ENCODE assay signal across 8 cellular contexts in the genomic region with DNA sequence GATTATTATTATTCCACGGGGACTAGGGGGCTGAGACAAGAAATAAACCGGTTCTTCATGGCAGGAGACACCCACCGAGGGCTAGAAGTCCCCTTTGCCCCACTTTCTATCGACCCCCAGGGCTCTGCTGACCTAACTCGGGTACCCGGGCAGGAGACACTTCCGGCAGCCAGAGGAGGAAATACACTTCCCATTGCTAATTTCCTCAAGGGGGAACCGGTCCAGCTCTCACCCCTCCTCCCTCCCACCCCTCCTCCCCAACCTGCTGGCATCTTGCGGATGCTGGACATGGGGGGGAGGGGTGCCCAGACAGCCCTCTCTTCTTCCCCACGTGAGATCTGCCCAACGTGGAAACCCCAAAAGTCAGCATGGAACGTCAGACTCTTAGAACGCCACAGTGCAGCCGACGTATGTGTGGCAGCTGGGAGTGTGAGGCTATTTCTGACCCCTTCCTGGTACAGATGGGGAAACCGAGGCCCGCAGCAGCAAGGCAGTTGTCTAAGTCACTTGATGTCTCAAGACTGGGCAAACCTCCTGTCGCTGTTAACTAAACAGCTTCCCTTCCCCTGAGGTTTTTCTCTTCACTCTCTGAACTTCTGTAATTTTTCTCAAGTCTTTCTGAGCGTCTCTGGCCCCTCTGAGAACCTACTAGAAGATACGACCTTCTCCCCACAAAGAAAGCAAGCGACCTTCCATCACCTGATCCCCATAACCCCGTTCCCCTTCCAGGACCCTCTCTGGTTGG. TPM values are rescaled to one million over a fixed set of nuclear protein-coding genes. Genes with fewer than 3 reads are reported as not detected.
DNase-seq lines count a peak whose midpoint lies in the region; ATAC-seq, FAIRE-seq and TF ChIP-seq lines count a peak whose summit lies in the region.
"Had no signal": no experiment of that assay in that cellular context is flagged by ENCODE, and none has a peak within 500 bp of the region (broad histone marks: within the 10 kb centered on the region; RNA-seq: fewer than 3 reads in every experiment).

No MANE protein-coding gene starts in this region.

- intact Hi-C loops in endothelial cell of umbilical vein (cut with micrococcal nuclease) = loop anchor here (1.0 kb wide), 1 partner anchor 14 kb away; a partner anchor contains a TSS

- H2AFZ ChIP-seq in endothelial cell of umbilical vein (ENCODE audit: low read depth, low read length) = peak overlapping the region; percentile 40

- DNase-seq in GM03348 (ENCODE audit: low spot score) = peak; percentile 43
- peak; percentile 52 for DNase-seq in NCI-H69 (lab: John Stamatoyannopoulos, UW)
- DNase-seq in endothelial cell of umbilical vein (ENCODE audit: low read depth, low spot score) = peak; percentile 63
- DNase-seq in retinal pigment epithelial cell (ENCODE audit: low read depth) = no peak
- no peak for DNase-seq in NCI-H524 treated with DMSO at 0.1 percent for 48 hours (lab: John Stamatoyannopoulos, UW)
- no peak for DNase-seq in NCI-H510A treated with DMSO at 0.1 percent for 48 hours (lab: John Stamatoyannopoulos, UW)
- DNase-seq: NCI-H2107 had no signal

- H3K9me1 ChIP-seq in endothelial cell of umbilical vein (replicated peaks; ENCODE audit: control insufficient read depth, extremely low read depth, insufficient read depth, low read length) = no peaks in the 10 kb centered on the region

- H3K27me3 ChIP-seq in endothelial cell of umbilical vein (ENCODE audit: control insufficient read depth in 2 of 2, insufficient read depth in 2 of 2, low read length in 2 of 2) = no peaks in the 10 kb centered on the region

- H3K4me3 ChIP-seq in endothelial cell of umbilical vein (replicated peaks in 1 of 3; ENCODE audit: insufficient read depth in 1 of 3, low read depth in 1 of 3, low read length in 3 of 3) (peak overlapping the region in 1 of 3 experiments; percentile 68), retinal pigment epithelial cell (ENCODE audit: low read length) (peak overlapping the region; percentile 19)

- ATAC-seq in HG02885 (IDR thresholded peaks at IDR 0.05; ENCODE audit: poor library complexity, unreplicated experiment) = no peak

- H4K20me1 ChIP-seq in endothelial cell of umbilical vein (replicated peaks; ENCODE audit: control insufficient read depth, extremely low read depth, insufficient read depth, low read length) = no peaks in the 10 kb centered on the region

- TF ChIP-seq CTCF in endothelial cell of umbilical vein (IDR thresholded peaks at IDR 0.05; ENCODE audit: extremely low read depth in 1 of 2, insufficient read depth in 1 of 2, low read depth in 1 of 2, low read length in 2 of 2) (no peak), retinal pigment epithelial cell (conservative IDR thresholded peaks at IDR 0.05; ENCODE audit: low read depth, low read length) (no peak)

- no peaks in the 10 kb centered on the region for H3K36me3 ChIP-seq in endothelial cell of umbilical vein (ENCODE audit: control insufficient read depth in 2 of 2, extremely low read depth in 1 of 2, insufficient read depth in 2 of 2, low read length in 2 of 2)

- CTCF ChIA-PET in endothelial cell of umbilical vein (lab: Charles Lee) = interaction anchor here (1.0 to 2.9 kb wide), 7 partner anchors 8 to 102 kb away, joined by 3 to 25 read pairs (median 4); no protein-coding TSS in a partner anchor

- no peaks in the 10 kb centered on the region for H3K9me3 ChIP-seq in endothelial cell of umbilical vein (replicated peaks; ENCODE audit: control insufficient read depth, insufficient read depth, low read length)

- FAIRE-seq in endothelial cell of umbilical vein (lab: Jason Lieb, UNC) = peak; percentile 93

- BruUV-seq in endothelial cell of umbilical vein (replicated peaks; lab: Mats Ljungman, UMichigan) = TSS peak; percentile 82

- dilution Hi-C loops in endothelial cell of umbilical vein (cut with MboI; ENCODE audit: extremely low pct_ligation_motif_present, low sequenced_read_pairs) = no loop called here

- H3K79me2 ChIP-seq in endothelial cell of umbilical vein (ENCODE audit: control insufficient read depth, insufficient read depth, low read length) = peaks cover 56% of the 10 kb centered on the region

- peaks cover 62% of the 10 kb centered on the region for H3K4me1 ChIP-seq in endothelial cell of umbilical vein (ENCODE audit: control insufficient read depth, extremely low read depth, insufficient read depth, low read length)

- H3K4me2 ChIP-seq in endothelial cell of umbilical vein (ENCODE audit: insufficient read depth, low read length) = peak overlapping the region; percentile 90

- peak; percentile 56 for TF ChIP-seq POLR2A in endothelial cell of umbilical vein (IDR thresholded peaks at IDR 0.05; ENCODE audit: low read depth, low read length)

- peak overlapping the region; percentile 74 for H3K9ac ChIP-seq in endothelial cell of umbilical vein (replicated peaks; ENCODE audit: extremely low read depth, insufficient read depth, low read length)

- POLR2A ChIA-PET in endothelial cell of umbilical vein (lab: Charles Lee) = interaction anchor here (0.6 to 1.2 kb wide), 3 partner anchors 15 to 91 kb away, joined by 3 to 7 read pairs (median 5); no protein-coding TSS in a partner anchor

- peak overlapping the region; percentile 96 for H3K27ac ChIP-seq in endothelial cell of umbilical vein (ENCODE audit: insufficient read depth, low read depth, low read length)

TF ChIP-seq in endothelial cell of umbilical vein, 7 proteins besides CTCF, POLR2A, EP300 and RAD21:
- TF ChIP-seq MYC (IDR thresholded peaks at IDR 0.05; ENCODE audit: low read depth, low read length) (peak; percentile 41), JUN (IDR thresholded peaks at IDR 0.05; ENCODE audit: borderline replicate concordance, insufficient read depth, insufficient read length, low read depth) (peak; percentile 35), POLR2AphosphoS5 (IDR thresholded peaks at IDR 0.05; ENCODE audit: insufficient read depth, low read depth, low read length) (peak; percentile 96), FOS (IDR thresholded peaks at IDR 0.05; ENCODE audit: borderline replicate concordance, insufficient read depth, low read length) (peak; percentile 57), EZH2 (IDR thresholded peaks at IDR 0.05; ENCODE audit: borderline replicate concordance, low read depth, low read length, severe bottlenecking) (no peak), GATA2 (IDR thresholded peaks at IDR 0.05; ENCODE audit: insufficient read depth, insufficient read length, low read depth, low read length) (peak; percentile 35)
- TF ChIP-seq, protein P1, sequence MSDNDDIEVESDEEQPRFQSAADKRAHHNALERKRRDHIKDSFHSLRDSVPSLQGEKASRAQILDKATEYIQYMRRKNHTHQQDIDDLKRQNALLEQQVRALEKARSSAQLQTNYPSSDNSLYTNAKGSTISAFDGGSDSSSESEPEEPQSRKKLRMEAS (IDR thresholded peaks at IDR 0.05; ENCODE audit: insufficient read depth, insufficient read length) = no peak

RNA-seq across cellular contexts. Expression of a gene that starts 3.6 kb away (rescaled TPM):
- total RNA-seq in endothelial cell of umbilical vein = 26.7 and 30.3 TPM in 2 replicates
- polyA plus RNA-seq in endothelial cell of umbilical vein = 13.4 and 17.9 TPM in 2 replicates
- polyA plus RNA-seq in endothelial cell of umbilical vein (2011; cell fraction: cytosol; rRNA removed) = 9.8 and 13.2 TPM in 2 replicates
- polyA plus RNA-seq in endothelial cell of umbilical vein (2011; cell fraction: nucleus; rRNA removed) = 6.1 and 14.3 TPM in 2 replicates
- 13.1 and 37.5 TPM in 2 replicates for polyA plus RNA-seq in endothelial cell of umbilical vein (2012)
- 5.6 and 6.7 TPM in 2 replicates for polyA minus RNA-seq in endothelial cell of umbilical vein
- polyA minus RNA-seq in endothelial cell of umbilical vein (2011; cell fraction: cytosol; rRNA and poly(A)+ RNA removed) = not detected
- 3.5 and 6.2 TPM in 2 replicates for polyA minus RNA-seq in endothelial cell of umbilical vein (2011; cell fraction: nucleus; rRNA and poly(A)+ RNA removed)

RNA-seq across cellular contexts. Expression of a gene that starts 13.8 kb away (rescaled TPM):
- 13.8 and 15.4 TPM in 2 replicates for total RNA-seq in endothelial cell of umbilical vein
- 16.0 and 17.1 TPM in 2 replicates for polyA plus RNA-seq in endothelial cell of umbilical vein
- 14.5 and 14.6 TPM in 2 replicates for polyA plus RNA-seq in endothelial cell of umbilical vein (2011; cell fraction: cytosol; rRNA removed)
- polyA plus RNA-seq in endothelial cell of umbilical vein (2011; cell fraction: nucleus; rRNA removed) = 8.3 and 8.4 TPM in 2 replicates
- 7.5 and 9.7 TPM in 2 replicates for polyA plus RNA-seq in endothelial cell of umbilical vein (2012)
- 15.8 and 23.6 TPM in 2 replicates for polyA minus RNA-seq in endothelial cell of umbilical vein
- polyA minus RNA-seq in endothelial cell of umbilical vein (2011; cell fraction: cytosol; rRNA and poly(A)+ RNA removed) = 3.9 TPM
- 6.0 and 8.0 TPM in 2 replicates for polyA minus RNA-seq in endothelial cell of umbilical vein (2011; cell fraction: nucleus; rRNA and poly(A)+ RNA removed)

RNA-seq across cellular contexts. Expression of a gene that starts 40.8 kb away (rescaled TPM):
- total RNA-seq in endothelial cell of umbilical vein = 27.4 and 28.9 TPM in 2 replicates
- polyA plus RNA-seq in endothelial cell of umbilical vein = 23.3 and 23.8 TPM in 2 replicates
- polyA plus RNA-seq in endothelial cell of umbilical vein (2011; cell fraction: cytosol; rRNA removed) = 13.7 and 15.6 TPM in 2 replicates
- 88.8 and 100 TPM in 2 replicates for polyA plus RNA-seq in endothelial cell of umbilical vein (2011; cell fraction: nucleus; rRNA removed)
- polyA plus RNA-seq in endothelial cell of umbilical vein (2012) = 17.1 and 22.3 TPM in 2 replicates
- polyA minus RNA-seq in endothelial cell of umbilical vein = 22.2 and 38.8 TPM in 2 replicates
- polyA minus RNA-seq in endothelial cell of umbilical vein (2011; cell fraction: cytosol; rRNA and poly(A)+ RNA removed) = 28.3 TPM
- 18.9 and 24.5 TPM in 2 replicates for polyA minus RNA-seq in endothelial cell of umbilical vein (2011; cell fraction: nucleus; rRNA and poly(A)+ RNA removed)

Comparison
In these comparisons a context has a peak if more than half of its experiments do, and no peak if none do; other contexts are left out.
1. DNase-seq: peak in GM03348 (single experiment), NCI-H69 (single experiment) and endothelial cell of umbilical vein (single experiment); none in retinal pigment epithelial cell (single experiment), NCI-H524 treated with DMSO at 0.1 percent for 48 hours (single experiment) and NCI-H510A treated with DMSO at 0.1 percent for 48 hours (single experiment).